In genomic region chr18:51195086-51195601, GRCh38 we compare ENCODE assay signal across 8 cellular contexts. TPM values are rescaled to one million over a fixed set of nuclear protein-coding genes. Genes with fewer than 3 reads are reported as not detected.
DNase-seq lines count a peak whose midpoint lies in the region; ATAC-seq and TF ChIP-seq lines count a peak whose summit lies in the region.

No MANE protein-coding gene starts in this region.

- H3K79me2 ChIP-seq in osteoblast (ENCODE audit: insufficient read depth, low read length): peaks cover 66% of the 10 kb centered on the region

- no peak for TF ChIP-seq CTCF in osteoblast (IDR thresholded peaks at IDR 0.05; ENCODE audit: extremely low read depth, low read depth, low read length)

- DNase-seq in DMS79 (lab: John Stamatoyannopoulos, UW) (peak; percentile 62), NCI-H524 (lab: John Stamatoyannopoulos, UW) (peak; percentile 35 to 57), osteoblast (ENCODE audit: insufficient read length, low spot score, missing footprints) (no peak), NK-92 (lab: John Stamatoyannopoulos, UW; ENCODE audit: unreplicated experiment) (no peak), glomerular visceral epithelial cell (ENCODE audit: extremely low spot score) (no peak), EL (no peak), GM19238 (ENCODE audit: insufficient read length, low spot score) (no peak)
- no peak for DNase-seq in effector memory CD8-positive, alpha-beta T cell

- peaks cover 51% of the 10 kb centered on the region for H4K20me1 ChIP-seq in osteoblast (ENCODE audit: insufficient read depth, low read length)

- peak overlapping the region; percentile 55 to 92 for H3K27ac Mint-ChIP-seq in effector memory CD8-positive, alpha-beta T cell

- peaks cover 30% of the 10 kb centered on the region for H3K4me1 ChIP-seq in osteoblast (ENCODE audit: insufficient read depth, low read length)

- no peaks in the 10 kb centered on the region for H3K27me3 ChIP-seq in osteoblast (ENCODE audit: insufficient read depth, low read length)

- H3K9me3 Mint-ChIP-seq in effector memory CD8-positive, alpha-beta T cell: no peaks in the 10 kb centered on the region

- peak overlapping the region; percentile 92 for H3K4me3 ChIP-seq in osteoblast (ENCODE audit: insufficient read depth, low read length)

- no peaks in the 10 kb centered on the region for H3K9me3 ChIP-seq in osteoblast (ENCODE audit: low read depth, low read length)

- H3K4me1 Mint-ChIP-seq in effector memory CD8-positive, alpha-beta T cell (ENCODE audit: low read depth in 2 of 2): peaks cover 43 to 53% of the 10 kb centered on the region in 2 donors

- ATAC-seq in effector memory CD8-positive, alpha-beta T cell (replicated peaks): no peak

- peak overlapping the region; percentile 87 for H3K4me2 ChIP-seq in osteoblast (ENCODE audit: insufficient read depth, low read length)

- peak overlapping the region; percentile 81 for H2AFZ ChIP-seq in osteoblast (ENCODE audit: low read length)

- H3K27ac ChIP-seq in osteoblast (ENCODE audit: low read depth, low read length): peak overlapping the region; percentile 88

- H3K27me3 Mint-ChIP-seq in effector memory CD8-positive, alpha-beta T cell: no peaks in the 10 kb centered on the region

- peak overlapping the region; percentile 89 to 93 for H3K4me3 Mint-ChIP-seq in effector memory CD8-positive, alpha-beta T cell

- H3K36me3 ChIP-seq in osteoblast (ENCODE audit: insufficient read depth, low read length): no peaks in the 10 kb centered on the region

- peaks cover 23% of the 10 kb centered on the region for H3K36me3 Mint-ChIP-seq in effector memory CD8-positive, alpha-beta T cell (ENCODE audit: insufficient read depth)

RNA-seq across cellular contexts. Expression of gene MEX3C, which starts 2.3 kb away (rescaled TPM):
- total RNA-seq in osteoblast: 36.5 and 41.6 TPM in 2 replicates

Comparison
In these comparisons a context has a peak if more than half of its experiments do, and no peak if none do; other contexts are left out.
1. DNase-seq: peak in DMS79 (single experiment) and NCI-H524 (2 of 2); none in effector memory CD8-positive, alpha-beta T cell (0 of 3), osteoblast (single experiment), NK-92 (single experiment), glomerular visceral epithelial cell (single experiment), EL (single experiment) and GM19238 (single experiment).